8 cellular contexts compared by ENCODE assay signal in the genomic region with DNA sequence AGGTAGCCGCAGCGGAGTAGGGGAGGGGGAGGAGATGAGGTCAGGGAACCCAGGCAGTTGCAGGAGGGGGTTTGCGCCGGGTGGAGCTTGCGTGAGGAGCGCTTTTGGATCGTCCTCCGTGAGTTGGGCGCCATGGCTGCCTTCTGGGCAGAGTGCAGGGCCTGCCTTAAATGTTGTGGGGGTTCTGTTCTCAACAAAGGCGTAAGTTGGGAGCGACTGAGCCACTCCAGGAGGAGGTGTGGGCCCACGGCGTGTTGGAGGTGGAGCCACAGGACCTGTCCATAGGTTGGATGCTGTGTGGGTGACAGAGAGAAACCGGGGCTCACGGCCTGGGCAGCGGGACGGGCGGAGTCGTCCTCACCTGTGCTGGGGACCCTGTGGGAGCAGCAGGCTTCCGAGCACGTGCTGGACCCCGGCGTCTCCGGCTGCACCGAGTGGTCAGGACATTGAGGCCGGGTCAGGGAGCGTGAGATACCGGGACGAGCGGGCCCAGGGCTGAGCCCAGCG.
A peak's percentile ranks its signal among the peaks of the same experiment; 100 is the strongest.
DNase-seq lines count a peak whose midpoint lies in the region; ATAC-seq lines count a peak whose summit lies in the region.

No MANE protein-coding gene starts in this region.

- H3K9ac ChIP-seq in adipocyte (ENCODE audit: low read length) = peak overlapping the region; percentile 64

- peak overlapping the region; percentile 92 for H3K4me3 Mint-ChIP-seq in stimulated activated naive CD8-positive, alpha-beta T cell treated with anti-CD3 and anti-CD28 coated beads, Interleukin-15, Interleukin-2, amounts not matched to agents 100 ng/mL and 50 ng/mL, for 24 hours

- peaks cover 27% of the 10 kb centered on the region for H3K27me3 ChIP-seq in adipocyte (replicated peaks; ENCODE audit: control insufficient read depth, insufficient read depth, low read length)

- peaks cover 4% of the 10 kb centered on the region for H3K36me3 Mint-ChIP-seq in stimulated activated naive CD8-positive, alpha-beta T cell treated with anti-CD3 and anti-CD28 coated beads, Interleukin-15, Interleukin-2, amounts not matched to agents 100 ng/mL and 50 ng/mL, for 24 hours (ENCODE audit: low read depth)

- H3K4me1 Mint-ChIP-seq in stimulated activated naive CD8-positive, alpha-beta T cell treated with anti-CD3 and anti-CD28 coated beads, Interleukin-15, Interleukin-2, amounts not matched to agents 100 ng/mL and 50 ng/mL, for 24 hours (ENCODE audit: low read depth) = peaks cover 34% of the 10 kb centered on the region

- H3K27ac Mint-ChIP-seq in stimulated activated naive CD8-positive, alpha-beta T cell treated with anti-CD3 and anti-CD28 coated beads, Interleukin-15, Interleukin-2, amounts not matched to agents 100 ng/mL and 50 ng/mL, for 24 hours = peak overlapping the region; percentile 97

- peaks cover 4% of the 10 kb centered on the region for H3K4me1 ChIP-seq in adipocyte (ENCODE audit: control insufficient read depth, insufficient read depth, low read length)

- DNase-seq in activated T-cell treated with anti-CD3 and anti-CD28 coated beads for 1 hour (ENCODE audit: low read depth) (peak; percentile 68), activated T-cell treated with anti-CD3 and anti-CD28 coated beads for 4 hours (no peak), adipocyte (ENCODE audit: low read depth) (no peak), left kidney (ENCODE audit: low read depth, low spot score) (peak; percentile 30), cerebellar nuclear complex (lab: John Stamatoyannopoulos, UW) (no peak)
- DNase-seq in effector CD4-positive, alpha-beta T cell = no peak

- H3K9me3 Mint-ChIP-seq in stimulated activated naive CD8-positive, alpha-beta T cell treated with anti-CD3 and anti-CD28 coated beads, Interleukin-15, Interleukin-2, amounts not matched to agents 100 ng/mL and 50 ng/mL, for 24 hours = no peaks in the 10 kb centered on the region

- no peak for ATAC-seq in GM21367 (IDR thresholded peaks at IDR 0.05; ENCODE audit: unreplicated experiment)

- no peaks in the 10 kb centered on the region for H3K9me3 ChIP-seq in adipocyte (ENCODE audit: control insufficient read depth, low read length)

- H3K4me3 ChIP-seq in adipocyte (ENCODE audit: low read length) = peak overlapping the region; percentile 79

- no peaks in the 10 kb centered on the region for H3K36me3 ChIP-seq in adipocyte (ENCODE audit: control insufficient read depth, insufficient read depth, low read length, severe bottlenecking)

- H3K27me3 Mint-ChIP-seq in stimulated activated naive CD8-positive, alpha-beta T cell treated with anti-CD3 and anti-CD28 coated beads, Interleukin-15, Interleukin-2, amounts not matched to agents 100 ng/mL and 50 ng/mL, for 24 hours = no peaks in the 10 kb centered on the region

Comparison
In these comparisons a context has a peak if more than half of its experiments do, and no peak if none do; other contexts are left out.
1. DNase-seq: peak in activated T-cell treated with anti-CD3 and anti-CD28 coated beads for 1 hour (single experiment) and left kidney (single experiment); none in activated T-cell treated with anti-CD3 and anti-CD28 coated beads for 4 hours (single experiment), adipocyte (single experiment), cerebellar nuclear complex (0 of 2) and effector CD4-positive, alpha-beta T cell (single experiment).